8 cellular contexts compared by ENCODE assay signal in the genomic region with DNA sequence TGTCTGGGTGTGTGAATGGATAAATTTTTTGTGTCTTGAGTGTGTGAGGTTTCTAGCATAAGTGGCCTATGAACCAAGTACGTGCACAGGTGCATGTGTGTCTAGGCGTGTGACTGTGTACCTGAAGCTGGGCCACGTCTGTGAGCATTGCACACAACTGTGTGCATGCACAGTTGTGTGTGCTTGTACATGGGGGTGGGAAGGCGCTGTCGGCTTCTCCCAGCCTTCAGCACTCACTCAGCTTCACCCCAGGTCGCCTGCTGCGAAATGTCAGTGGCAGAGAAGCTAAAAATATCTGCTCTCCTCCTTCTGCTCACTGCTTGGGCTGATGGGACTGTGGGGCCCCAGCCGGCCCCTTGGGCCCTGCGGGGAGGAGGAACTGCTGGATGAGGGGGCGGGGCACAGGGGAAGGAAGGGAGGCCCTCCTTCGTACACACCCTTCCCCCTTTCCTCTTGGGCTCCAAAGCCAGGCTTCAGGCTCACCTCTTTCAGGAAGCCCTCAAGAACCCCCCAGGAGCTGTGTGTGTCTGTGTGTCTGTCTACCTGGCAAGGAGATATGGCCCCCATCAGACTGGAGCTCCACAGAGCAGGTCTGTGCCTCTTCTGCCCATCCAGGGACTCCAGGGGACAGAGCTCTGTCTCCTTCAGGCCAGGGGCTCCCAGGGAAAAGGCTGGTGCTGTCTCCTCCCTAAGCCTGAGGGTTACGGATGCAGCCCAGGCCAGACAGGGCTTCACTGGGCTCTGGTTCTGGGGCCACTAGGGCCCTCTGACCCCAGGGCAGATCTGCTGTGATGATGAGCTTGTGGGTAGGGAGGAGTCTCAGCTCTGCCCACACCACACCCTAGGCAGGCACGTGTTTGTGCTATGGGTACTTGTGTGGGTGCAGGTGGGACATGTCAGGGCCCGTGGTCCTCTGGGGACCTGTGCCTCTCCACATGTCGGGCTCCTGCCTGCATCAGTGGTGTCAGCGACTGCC. TPM values are rescaled to one million over a fixed set of nuclear protein-coding genes. Genes with fewer than 3 reads are reported as not detected.
DNase-seq lines count a peak whose midpoint lies in the region; ATAC-seq and TF ChIP-seq lines count a peak whose summit lies in the region.

No MANE protein-coding gene starts in this region.

- peak overlapping the region; percentile 81 for H3K4me3 Mint-ChIP-seq in T-helper 2 cell treated with Interferon-gamma antibody and Interleukin-4, amounts not matched to agents 5 μg/mL and 100 μg/mL, for 36 hours
- H3K4me3 Mint-ChIP-seq in stimulated activated memory B cell treated with anti-CD40 and anti-IgM and Interleukin-4, amounts not matched to agents 10 μg/mL and 1 μg/mL and 100 μg/mL, for 72 hours = peak overlapping the region; percentile 67

- peak overlapping the region in 1 of 3 donors; percentile 37 for H3K27ac ChIP-seq in right lobe of liver

- H3K27me3 ChIP-seq in right lobe of liver = no peaks in the 10 kb centered on the region

- ATAC-seq in GM18907 (IDR thresholded peaks at IDR 0.05; ENCODE audit: unreplicated experiment) = peak; percentile 49
- ATAC-seq in right lobe of liver = peak; percentile 12 to 68 (median 58)
- peak; percentile 86 for ATAC-seq in stimulated activated memory B cell treated with anti-CD40 and anti-IgM and Interleukin-4, amounts not matched to agents 10 μg/mL and 1 μg/mL and 100 μg/mL, for 72 hours
- ATAC-seq in HG03342 (IDR thresholded peaks at IDR 0.05; ENCODE audit: unreplicated experiment) = no peak

- no peaks in the 10 kb centered on the region for H3K27me3 Mint-ChIP-seq in T-helper 2 cell treated with Interferon-gamma antibody and Interleukin-4, amounts not matched to agents 5 μg/mL and 100 μg/mL, for 36 hours (ENCODE audit: low read depth)
- no peaks in the 10 kb centered on the region for H3K27me3 Mint-ChIP-seq in stimulated activated memory B cell treated with anti-CD40 and anti-IgM and Interleukin-4, amounts not matched to agents 10 μg/mL and 1 μg/mL and 100 μg/mL, for 72 hours

- peak overlapping the region; percentile 70 for H3K27ac Mint-ChIP-seq in T-helper 2 cell treated with Interferon-gamma antibody and Interleukin-4, amounts not matched to agents 5 μg/mL and 100 μg/mL, for 36 hours
- H3K27ac Mint-ChIP-seq in stimulated activated memory B cell treated with anti-CD40 and anti-IgM and Interleukin-4, amounts not matched to agents 10 μg/mL and 1 μg/mL and 100 μg/mL, for 72 hours = peak overlapping the region; percentile 88

- no peak for TF ChIP-seq POLR2A in right lobe of liver (IDR thresholded peaks at IDR 0.05)

- TF ChIP-seq CTCF in AG04449 (IDR thresholded peaks at IDR 0.05; ENCODE audit: insufficient read depth, low read length, missing control alignments) (no peak), right lobe of liver (IDR thresholded peaks at IDR 0.05) (no peak)

- peaks cover 61% of the 10 kb centered on the region for H3K4me1 Mint-ChIP-seq in T-helper 2 cell treated with Interferon-gamma antibody and Interleukin-4, amounts not matched to agents 5 μg/mL and 100 μg/mL, for 36 hours (ENCODE audit: low read depth)
- H3K4me1 Mint-ChIP-seq in stimulated activated memory B cell treated with anti-CD40 and anti-IgM and Interleukin-4, amounts not matched to agents 10 μg/mL and 1 μg/mL and 100 μg/mL, for 72 hours = peaks cover 68% of the 10 kb centered on the region

- WGBS in right lobe of liver (ENCODE audit: insufficient coverage, low coverage, low lambda C conversion rate, missing lambda C conversion rate) = 46% methylated on average over 7 of the region's 16 CpGs

- H3K4me1 ChIP-seq in right lobe of liver = peaks cover 0 to 11% (median 2%) of the 10 kb centered on the region in 4 donors

- peak overlapping the region; percentile 13; the same call in 1 of the 2 replicates for H3K4me3 ChIP-seq in AG04449 (ENCODE audit: low read depth, low read length)
- peak overlapping the region in 1 of 3 donors; percentile 6 for H3K4me3 ChIP-seq in right lobe of liver

- H3K36me3 ChIP-seq in right lobe of liver = no peaks in the 10 kb centered on the region

- no peaks in the 10 kb centered on the region for H3K9me3 Mint-ChIP-seq in T-helper 2 cell treated with Interferon-gamma antibody and Interleukin-4, amounts not matched to agents 5 μg/mL and 100 μg/mL, for 36 hours
- no peaks in the 10 kb centered on the region for H3K9me3 Mint-ChIP-seq in stimulated activated memory B cell treated with anti-CD40 and anti-IgM and Interleukin-4, amounts not matched to agents 10 μg/mL and 1 μg/mL and 100 μg/mL, for 72 hours

- intact Hi-C loops in right lobe of liver (cut with DNase I) = no loop called here

- POLR2A ChIA-PET in AG04449 (lab: Yijun Ruan, JAX) = interaction anchor here (0.6 to 1.2 kb wide), 4 partner anchors 12 to 547 kb away, joined by 3 to 4 read pairs (median 3); partner anchors contain the start of gene WASF2

- H3K36me3 Mint-ChIP-seq in T-helper 2 cell treated with Interferon-gamma antibody and Interleukin-4, amounts not matched to agents 5 μg/mL and 100 μg/mL, for 36 hours (ENCODE audit: low read depth) = peaks cover 12% of the 10 kb centered on the region
- H3K36me3 Mint-ChIP-seq in stimulated activated memory B cell treated with anti-CD40 and anti-IgM and Interleukin-4, amounts not matched to agents 10 μg/mL and 1 μg/mL and 100 μg/mL, for 72 hours = no peaks in the 10 kb centered on the region

- DNase-seq in AG04449 (ENCODE audit: low read depth, low spot score) (no peak), LHCN-M2 (ENCODE audit: low read depth) (peak; percentile 83), cerebellum (ENCODE audit: low spot score) (peak; percentile 69), right lobe of liver (peak in 1 of 3 donors; percentile 53)
- peak; percentile 66 for DNase-seq in T-helper 2 cell treated with Interferon-gamma antibody and Interleukin-4, amounts not matched to agents 5 μg/mL and 100 μg/mL, for 36 hours (ENCODE audit: low spot score)

- CTCF ChIA-PET in AG04449 (lab: Yijun Ruan, JAX) = interaction anchor here (1.1 to 4.3 kb wide), 4 partner anchors 9 to 121 kb away, joined by 3 to 24 read pairs (median 8); no protein-coding TSS in a partner anchor

- no peaks in the 10 kb centered on the region for H3K9me3 ChIP-seq in right lobe of liver

RNA-seq across cellular contexts. Expression of gene WASF2, which starts 35.6 kb away (rescaled TPM):
- total RNA-seq in LHCN-M2 (2014; rRNA removed) (21.2 and 31.0 TPM in 2 replicates), cerebellum (15.2 TPM), right lobe of liver (10 to 100 TPM; 18.4 to 38.1 (median 26.5) TPM)
- 71.6 TPM for polyA plus RNA-seq in LHCN-M2 (2012)
